Comparison of ENCODE assay signal across 1 cellular context in genomic region chr17:41315204-41315794, GRCh38.
TF ChIP-seq lines count a peak whose summit lies in the region.

TSS of gene KRTAP17-1 (minus strand) at chr17:41315710. CDS start at chr17:41315650, 60 bp downstream.

TF ChIP-seq in GM23338, 12 proteins besides CTCF, POLR2A, EP300 and RAD21 (continued from another document):
- TF ChIP-seq ZNF462 (CRISPR knock-in tag; IDR thresholded peaks at IDR 0.05), result no peak
